ENCODE assay signal across 26 cellular contexts in the genomic region with DNA sequence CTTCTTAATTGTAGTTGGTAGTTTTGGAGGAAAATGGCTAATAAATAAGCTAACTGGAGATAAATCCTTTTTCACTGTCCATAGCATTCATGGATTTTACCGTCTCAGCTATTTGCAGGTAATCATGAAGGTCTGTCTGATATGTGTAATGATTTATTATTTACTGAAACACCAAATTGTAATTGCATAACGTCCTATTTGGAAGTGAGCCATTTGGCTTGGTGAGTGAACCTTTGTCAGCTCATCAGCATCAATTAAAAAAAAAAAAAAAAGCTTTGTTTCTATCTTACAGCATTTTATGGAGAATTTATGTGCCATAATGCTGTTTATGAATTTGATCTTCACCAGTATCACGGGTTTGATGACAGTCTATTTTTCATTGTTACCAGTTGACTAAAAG.
"Had no signal": no experiment of that assay in that cellular context is flagged by ENCODE, and none has a peak within 500 bp of the region (broad histone marks: within the 10 kb centered on the region; RNA-seq: fewer than 3 reads in every experiment).

No MANE protein-coding gene starts in this region.

- DNase-seq: activated CD4-positive, alpha-beta memory T cell treated with anti-CD3 and anti-CD28 coated beads for 36 hours; activated CD4-positive, alpha-beta T cell treated with anti-CD3 and anti-CD28 coated beads, Interleukin-2, amount 10 ng/mL, durations not matched to agents 24 days and 14 days; activated CD4-positive, CD25-positive, alpha-beta regulatory T cell treated with anti-CD3 and anti-CD28 coated beads, Interleukin-2, amount 50 U/mL, for 72 hours; activated CD8-positive, alpha-beta memory T cell treated with anti-CD3 and anti-CD28 coated beads, Interleukin-2, amount 50 U/mL, for 4 hours; activated gamma-delta T cell; activated naive CD4-positive, alpha-beta T cell treated with anti-CD3 and anti-CD28 coated beads, Interleukin-2, amount 10 ng/mL, durations not matched to agents 7 days and 5 days; activated naive CD8-positive, alpha-beta T cell treated with anti-CD3 and anti-CD28 coated beads, Interleukin-2, amount 10 ng/mL, durations not matched to agents 7 days and 5 days; activated T-cell treated with anti-CD3 and anti-CD28 coated beads, Interleukin-2, amount 50 U/mL, for 1 hour; caudate nucleus; cortex of kidney; effector CD4-positive, alpha-beta T cell; erythroblast; hippocampal formation; kidney; left colon; naive B cell; nephron progenitor cell; right lobe of liver; stimulated activated CD4-positive, alpha-beta T cell treated with anti-CD3 and anti-CD28 coated beads, Interleukin-12 subunit alpha, Interleukin-12 subunit beta, amount 100 ng/mL, for 4 hours; stimulated activated CD4-positive, alpha-beta T cell treated with anti-CD3 and anti-CD28 coated beads, Interleukin-4, amount 100 ng/mL, for 1 hour; stimulated activated naive CD8-positive, alpha-beta T cell treated with anti-CD3 and anti-CD28 coated beads, Interleukin-15, Interleukin-2, amounts not matched to agents 100 U/mL and 50 U/mL, for 24 hours; T1000; uterus had no signal

- H3K4me3 ChIP-seq: ascending aorta, gastroesophageal sphincter, right lobe of liver, thoracic aorta, uterus had no signal

- ATAC-seq: gastroesophageal sphincter; left colon; right lobe of liver; stimulated activated naive CD8-positive, alpha-beta T cell treated with anti-CD3 and anti-CD28 coated beads, Interleukin-15, Interleukin-2, amounts not matched to agents 100 U/mL and 50 U/mL, for 24 hours had no signal
